8 cellular contexts compared by ENCODE assay signal in the genomic region with DNA sequence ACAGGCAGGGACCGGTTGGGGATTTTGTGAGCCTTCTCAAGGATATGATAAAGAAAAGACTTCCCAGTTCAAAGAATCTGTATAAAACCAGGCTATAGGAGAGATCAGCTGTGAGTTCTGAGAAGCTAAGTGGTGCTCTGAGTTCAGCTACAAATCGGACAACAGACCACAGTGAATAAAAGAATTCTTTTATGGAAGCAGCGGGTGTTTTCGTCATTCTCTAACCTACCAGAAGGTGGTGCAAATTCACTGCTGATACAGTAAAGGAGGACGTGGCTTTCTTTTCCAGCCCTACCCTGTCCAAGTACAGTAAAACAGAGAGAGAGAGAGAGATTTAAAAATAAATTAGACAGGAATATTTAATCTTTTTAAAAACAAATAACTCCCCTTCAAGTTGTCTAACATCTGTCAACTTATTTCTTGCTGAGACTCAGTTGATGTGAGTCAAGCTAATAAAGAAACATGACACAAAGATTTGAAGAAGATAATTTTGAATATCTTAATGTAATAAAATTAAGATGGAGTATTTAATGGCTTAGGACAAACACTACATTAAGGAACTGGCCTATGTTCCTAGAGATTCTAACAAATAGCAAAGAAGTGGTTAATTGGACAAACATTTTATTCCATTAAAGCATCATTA.
DNase-seq lines count a peak whose midpoint lies in the region; TF ChIP-seq lines count a peak whose summit lies in the region.

No MANE protein-coding gene starts in this region.

- TF ChIP-seq EP300 in suprapubic skin (IDR thresholded peaks at IDR 0.05): no peak

- H3K36me3 ChIP-seq in GM23248 (ENCODE audit: low read depth) (no peaks in the 10 kb centered on the region), Peyer's patch (no peaks in the 10 kb centered on the region), breast epithelium (no peaks in the 10 kb centered on the region), kidney epithelial cell (ENCODE audit: control insufficient read depth, insufficient read depth, low read length) (no peaks in the 10 kb centered on the region), suprapubic skin (no peaks in the 10 kb centered on the region)

- peak; percentile 66 for TF ChIP-seq CTCF in LNCAP (IDR thresholded peaks at IDR 0.05)
- peak; percentile 22 to 74 (median 65) for TF ChIP-seq CTCF in Peyer's patch (IDR thresholded peaks at IDR 0.05)
- peak; percentile 59 to 76 (median 67) for TF ChIP-seq CTCF in breast epithelium (IDR thresholded peaks at IDR 0.05)
- peak; percentile 71 for TF ChIP-seq CTCF in kidney epithelial cell (IDR thresholded peaks at IDR 0.05; ENCODE audit: insufficient read depth, low read length, poor library complexity, severe bottlenecking)
- TF ChIP-seq CTCF in suprapubic skin (IDR thresholded peaks at IDR 0.05): peak; percentile 63 to 64

- H3K27ac ChIP-seq in GM23248: peak overlapping the region; percentile 89
- no peak overlapping the region for H3K27ac ChIP-seq in Peyer's patch
- H3K27ac ChIP-seq in breast epithelium: no peak overlapping the region
- no peak overlapping the region for H3K27ac ChIP-seq in suprapubic skin

- DNase-seq in stimulated activated CD4-positive, alpha-beta T cell treated with anti-CD3 and anti-CD28 coated beads, Interleukin-15, amount 100 ng/mL, for 24 hours: peak; percentile 32
- DNase-seq in stimulated activated CD4-positive, alpha-beta T cell treated with anti-CD3 and anti-CD28 coated beads, Interleukin-4, amount 100 ng/mL, for 4 hours: no peak
- peak; percentile 92 for DNase-seq in GM23248
- peak in 1 of 3 donors; percentile 61 for DNase-seq in Peyer's patch
- DNase-seq in breast epithelium (ENCODE audit: low spot score in 2 of 2): peak in 1 of 2 donors; percentile 24
- peak; percentile 37 for DNase-seq in kidney epithelial cell (ENCODE audit: low read depth)
- DNase-seq in suprapubic skin (ENCODE audit: low spot score in 2 of 2): no peak

- H3K4me1 ChIP-seq in GM23248 (ENCODE audit: insufficient read depth): peaks cover 12% of the 10 kb centered on the region
- peaks cover 0 to 15% (median 6%) of the 10 kb centered on the region in 4 donors for H3K4me1 ChIP-seq in Peyer's patch
- no peaks in the 10 kb centered on the region for H3K4me1 ChIP-seq in breast epithelium
- H3K4me1 ChIP-seq in suprapubic skin: peaks cover 26% of the 10 kb centered on the region

- in situ Hi-C loops in GM23248 (cut with MboI): no loop called here

- intact Hi-C loops in breast epithelium (cut with DNase I; ENCODE audit: low total_unique reads): loop anchor here (10.0 kb wide), 1 partner anchor 643 kb away; no protein-coding TSS in a partner anchor

- peak overlapping the region; percentile 99 for H3K4me2 ChIP-seq in GM23248 (ENCODE audit: unreplicated experiment)

- H3F3A ChIP-seq in GM23248 (ENCODE audit: insufficient read depth): no peaks in the 10 kb centered on the region

- no peaks in the 10 kb centered on the region for H3K27me3 ChIP-seq in GM23248 (replicated peaks; ENCODE audit: insufficient read depth)
- peaks cover 0 to 35% of the 10 kb centered on the region in 2 donors for H3K27me3 ChIP-seq in Peyer's patch
- peaks cover 4 to 70% of the 10 kb centered on the region in 2 donors for H3K27me3 ChIP-seq in breast epithelium
- H3K27me3 ChIP-seq in kidney epithelial cell (ENCODE audit: control insufficient read depth, insufficient read depth, low read length): peaks cover 18% of the 10 kb centered on the region
- H3K27me3 ChIP-seq in suprapubic skin: peaks cover 54% of the 10 kb centered on the region

- 8 to 11% methylated on average over 5 of the region's 5 CpGs for WGBS in GM23248 (ENCODE audit: low coverage in 1 of 2, low lambda C conversion rate in 2 of 2, missing lambda C conversion rate in 2 of 2), 2 experiments
- 9% methylated on average over 5 of the region's 5 CpGs for WGBS in suprapubic skin

- no peaks in the 10 kb centered on the region for H3K9me2 ChIP-seq in GM23248 (ENCODE audit: insufficient read depth)

- H3K4me3 ChIP-seq in GM23248: no peak overlapping the region
- H3K4me3 ChIP-seq in Peyer's patch: no peak overlapping the region
- no peak overlapping the region for H3K4me3 ChIP-seq in breast epithelium
- H3K4me3 ChIP-seq in kidney epithelial cell (ENCODE audit: low read depth, low read length): no peak overlapping the region
- no peak overlapping the region for H3K4me3 ChIP-seq in suprapubic skin

- H3K9ac ChIP-seq in GM23248: peak overlapping the region; percentile 89

- H3K79me2 ChIP-seq in GM23248 (ENCODE audit: insufficient read depth): no peaks in the 10 kb centered on the region

- TF ChIP-seq POLR2A in Peyer's patch (IDR thresholded peaks at IDR 0.05) (no peak), breast epithelium (IDR thresholded peaks at IDR 0.05) (no peak), suprapubic skin (IDR thresholded peaks at IDR 0.05) (no peak)

- H3K9me3 ChIP-seq in GM23248 (ENCODE audit: low read depth) (no peaks in the 10 kb centered on the region), Peyer's patch (no peaks in the 10 kb centered on the region), breast epithelium (no peaks in the 10 kb centered on the region), suprapubic skin (no peaks in the 10 kb centered on the region)

- peak overlapping the region; percentile 96 for H2AFZ ChIP-seq in GM23248

- H4K20me1 ChIP-seq in GM23248 (ENCODE audit: insufficient read depth): no peaks in the 10 kb centered on the region

Comparison
In these comparisons a context has a peak if more than half of its experiments do, and no peak if none do; other contexts are left out.
1. DNase-seq: peak in stimulated activated CD4-positive, alpha-beta T cell treated with anti-CD3 and anti-CD28 coated beads, Interleukin-15, amount 100 ng/mL, for 24 hours (single experiment), GM23248 (single experiment) and kidney epithelial cell (single experiment); none in stimulated activated CD4-positive, alpha-beta T cell treated with anti-CD3 and anti-CD28 coated beads, Interleukin-4, amount 100 ng/mL, for 4 hours (0 of 2) and suprapubic skin (0 of 2).
2. Peak in every context shown above with its lines, with median percentiles within 50 percentile points of each other: CTCF ChIP-seq.